Comparison of ENCODE assay signal across 1 cellular context in genomic region chr16:4649744-4650442, GRCh38.
TF ChIP-seq lines count a peak whose summit lies in the region.

No MANE protein-coding gene starts in this region.

TF ChIP-seq in HCT116, 20 proteins besides CTCF, POLR2A, EP300 and RAD21 (continued from another document):
- TF ChIP-seq REST (IDR thresholded peaks at IDR 0.05; ENCODE audit: low read depth) (no peak), SIN3A (IDR thresholded peaks at IDR 0.05; ENCODE audit: low read depth) (no peak), TCF7L2 (IDR thresholded peaks at IDR 0.05; ENCODE audit: borderline replicate concordance, extremely low read depth, insufficient read depth, insufficient read length) (no peak), YY1 (IDR thresholded peaks at IDR 0.05; ENCODE audit: extremely low read depth, insufficient replicate concordance, low read depth, low read length) (no peak), EGR1 (IDR thresholded peaks at IDR 0.05; ENCODE audit: low read depth) (no peak), ATF3 (IDR thresholded peaks at IDR 0.05) (no peak), CEBPB (IDR thresholded peaks at IDR 0.05; ENCODE audit: low read depth) (no peak), SP1 (IDR thresholded peaks at IDR 0.05; ENCODE audit: low read depth) (no peak), EZH2phosphoT487 (IDR thresholded peaks at IDR 0.05; ENCODE audit: borderline replicate concordance) (no peak)
